1 cellular context compared by ENCODE assay signal in genomic region chr6:13873288-13874190, GRCh38.
A peak's percentile ranks its signal among the peaks of the same experiment; 100 is the strongest.
TF ChIP-seq lines count a peak whose summit lies in the region.

No MANE protein-coding gene starts in this region.

TF ChIP-seq in HepG2, 621 proteins besides CTCF, POLR2A, EP300 and RAD21 (continued from another document and continues in another):
- 0 out of 2 replicates have a peak, but pooled peaks have one; percentile 43 for TF ChIP-seq NCOA2 (CRISPR knock-in tag; IDR thresholded peaks at IDR 0.05)
- peak; percentile 96 for TF ChIP-seq ZNF781 (CRISPR knock-in tag; IDR thresholded peaks at IDR 0.05; ENCODE audit: borderline replicate concordance, not compliant biosample characterization)
- TF ChIP-seq ZNF556 (CRISPR knock-in tag; IDR thresholded peaks at IDR 0.05; ENCODE audit: borderline replicate concordance) = peak; percentile 90
- TF ChIP-seq HOXA5 (CRISPR knock-in tag; IDR thresholded peaks at IDR 0.05) = no peak; the same call in 1 of the 2 replicates
- TF ChIP-seq JUND (CRISPR knock-in tag; IDR thresholded peaks at IDR 0.05) = peak; percentile 59; the same call in 1 of the 2 replicates
- TF ChIP-seq PITX1 (CRISPR knock-in tag; IDR thresholded peaks at IDR 0.05) = peak; percentile 82
- TF ChIP-seq ZNF546 (CRISPR knock-in tag; conservative IDR thresholded peaks at IDR 0.05) = peak; percentile 90; the same call in 1 of the 2 replicates
- 0 out of 2 replicates have a peak, but pooled peaks have one; percentile 92 for TF ChIP-seq ZNF260 (CRISPR knock-in tag; IDR thresholded peaks at IDR 0.05; ENCODE audit: borderline replicate concordance, low read depth)
- no peak; the same call in 1 of the 2 replicates for TF ChIP-seq ZNF567 (CRISPR knock-in tag; IDR thresholded peaks at IDR 0.05; ENCODE audit: borderline replicate concordance)
- TF ChIP-seq, protein P1, sequence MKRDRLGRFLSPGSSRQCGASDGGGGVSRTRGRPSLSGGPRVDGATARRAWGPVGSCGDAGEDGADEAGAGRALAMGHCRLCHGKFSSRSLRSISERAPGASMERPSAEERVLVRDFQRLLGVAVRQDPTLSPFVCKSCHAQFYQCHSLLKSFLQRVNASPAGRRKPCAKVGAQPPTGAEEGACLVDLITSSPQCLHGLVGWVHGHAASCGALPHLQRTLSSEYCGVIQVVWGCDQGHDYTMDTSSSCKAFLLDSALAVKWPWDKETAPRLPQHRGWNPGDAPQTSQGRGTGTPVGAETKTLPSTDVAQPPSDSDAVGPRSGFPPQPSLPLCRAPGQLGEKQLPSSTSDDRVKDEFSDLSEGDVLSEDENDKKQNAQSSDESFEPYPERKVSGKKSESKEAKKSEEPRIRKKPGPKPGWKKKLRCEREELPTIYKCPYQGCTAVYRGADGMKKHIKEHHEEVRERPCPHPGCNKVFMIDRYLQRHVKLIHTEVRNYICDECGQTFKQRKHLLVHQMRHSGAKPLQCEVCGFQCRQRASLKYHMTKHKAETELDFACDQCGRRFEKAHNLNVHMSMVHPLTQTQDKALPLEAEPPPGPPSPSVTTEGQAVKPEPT (CRISPR knock-in tag; IDR thresholded peaks at IDR 0.05; ENCODE audit: low read depth) = peak; percentile 88; the same call in 1 of the 2 replicates
- 0 out of 2 replicates have a peak, but pooled peaks have one; percentile 15 for TF ChIP-seq HMG20A (CRISPR knock-in tag; IDR thresholded peaks at IDR 0.05; ENCODE audit: borderline replicate concordance)
- TF ChIP-seq ZHX2 (IDR thresholded peaks at IDR 0.05; ENCODE audit: low read depth) = peak; percentile 71
- peak; percentile 97; the same call in 1 of the 2 replicates for TF ChIP-seq ZHX2 (CRISPR knock-in tag; IDR thresholded peaks at IDR 0.05; ENCODE audit: borderline replicate concordance)
- TF ChIP-seq, protein P2, sequence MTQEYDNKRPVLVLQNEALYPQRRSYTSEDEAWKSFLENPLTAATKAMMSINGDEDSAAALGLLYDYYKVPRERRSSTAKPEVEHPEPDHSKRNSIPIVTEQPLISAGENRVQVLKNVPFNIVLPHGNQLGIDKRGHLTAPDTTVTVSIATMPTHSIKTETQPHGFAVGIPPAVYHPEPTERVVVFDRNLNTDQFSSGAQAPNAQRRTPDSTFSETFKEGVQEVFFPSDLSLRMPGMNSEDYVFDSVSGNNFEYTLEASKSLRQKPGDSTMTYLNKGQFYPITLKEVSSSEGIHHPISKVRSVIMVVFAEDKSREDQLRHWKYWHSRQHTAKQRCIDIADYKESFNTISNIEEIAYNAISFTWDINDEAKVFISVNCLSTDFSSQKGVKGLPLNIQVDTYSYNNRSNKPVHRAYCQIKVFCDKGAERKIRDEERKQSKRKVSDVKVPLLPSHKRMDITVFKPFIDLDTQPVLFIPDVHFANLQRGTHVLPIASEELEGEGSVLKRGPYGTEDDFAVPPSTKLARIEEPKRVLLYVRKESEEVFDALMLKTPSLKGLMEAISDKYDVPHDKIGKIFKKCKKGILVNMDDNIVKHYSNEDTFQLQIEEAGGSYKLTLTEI (CRISPR knock-in tag; conservative IDR thresholded peaks at IDR 0.05) = no peak
- TF ChIP-seq, protein P3, sequence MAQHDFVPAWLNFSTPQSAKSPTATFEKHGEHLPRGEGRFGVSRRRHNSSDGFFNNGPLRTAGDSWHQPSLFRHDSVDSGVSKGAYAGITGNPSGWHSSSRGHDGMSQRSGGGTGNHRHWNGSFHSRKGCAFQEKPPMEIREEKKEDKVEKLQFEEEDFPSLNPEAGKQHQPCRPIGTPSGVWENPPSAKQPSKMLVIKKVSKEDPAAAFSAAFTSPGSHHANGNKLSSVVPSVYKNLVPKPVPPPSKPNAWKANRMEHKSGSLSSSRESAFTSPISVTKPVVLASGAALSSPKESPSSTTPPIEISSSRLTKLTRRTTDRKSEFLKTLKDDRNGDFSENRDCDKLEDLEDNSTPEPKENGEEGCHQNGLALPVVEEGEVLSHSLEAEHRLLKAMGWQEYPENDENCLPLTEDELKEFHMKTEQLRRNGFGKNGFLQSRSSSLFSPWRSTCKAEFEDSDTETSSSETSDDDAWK (CRISPR knock-in tag; IDR thresholded peaks at IDR 0.05) = no peak
- TF ChIP-seq RERE (CRISPR knock-in tag; IDR thresholded peaks at IDR 0.05; ENCODE audit: low read depth) = 0 out of 2 replicates have a peak, but pooled peaks have one; percentile 21
- peak; percentile 91 for TF ChIP-seq GABPB1 (CRISPR knock-in tag; IDR thresholded peaks at IDR 0.05)
- peak; percentile 90 for TF ChIP-seq ZSCAN9 (CRISPR knock-in tag; IDR thresholded peaks at IDR 0.05; ENCODE audit: borderline replicate concordance)
- peak; percentile 79; the same call in 1 of the 2 replicates for TF ChIP-seq ZNF558 (CRISPR knock-in tag; IDR thresholded peaks at IDR 0.05; ENCODE audit: borderline replicate concordance)
- peak; percentile 93; the same call in 1 of the 2 replicates for TF ChIP-seq ZNF879 (CRISPR knock-in tag; IDR thresholded peaks at IDR 0.05)
- TF ChIP-seq NRL (CRISPR knock-in tag; IDR thresholded peaks at IDR 0.05; ENCODE audit: borderline replicate concordance) = peak; percentile 98
- TF ChIP-seq HIVEP1 (CRISPR knock-in tag; IDR thresholded peaks at IDR 0.05) = peak; percentile 96
- TF ChIP-seq SNAPC5 (CRISPR knock-in tag; IDR thresholded peaks at IDR 0.05; ENCODE audit: borderline replicate concordance) = peak; percentile 97
- TF ChIP-seq KLF6 (CRISPR knock-in tag; IDR thresholded peaks at IDR 0.05) = peak; percentile 86
- TF ChIP-seq ZBTB20 (CRISPR knock-in tag; IDR thresholded peaks at IDR 0.05; ENCODE audit: borderline replicate concordance, low read depth) = peak; percentile 97
- peak; percentile 59; the same call in 1 of the 2 replicates for TF ChIP-seq ZNF589 (CRISPR knock-in tag; conservative IDR thresholded peaks at IDR 0.05)
- no peak for TF ChIP-seq NR3C1 (CRISPR knock-in tag; IDR thresholded peaks at IDR 0.05)
- TF ChIP-seq SYNCRIP (IDR thresholded peaks at IDR 0.05; ENCODE audit: insufficient read depth, low read depth, low read length) = no peak
- TF ChIP-seq ADNP (CRISPR knock-in tag; IDR thresholded peaks at IDR 0.05) = 0 out of 2 replicates have a peak, but pooled peaks have one; percentile 28
- TF ChIP-seq NR2F1 (CRISPR knock-in tag; IDR thresholded peaks at IDR 0.05) = no peak
- peak; percentile 66 for TF ChIP-seq SKIL (CRISPR knock-in tag; IDR thresholded peaks at IDR 0.05; ENCODE audit: borderline replicate concordance)
- peak; percentile 88; the same call in 1 of the 2 replicates for TF ChIP-seq MZF1 (CRISPR knock-in tag; IDR thresholded peaks at IDR 0.05; ENCODE audit: borderline replicate concordance)
- no peak for TF ChIP-seq SIN3B (IDR thresholded peaks at IDR 0.05; ENCODE audit: low read length)
- TF ChIP-seq, protein P4, sequence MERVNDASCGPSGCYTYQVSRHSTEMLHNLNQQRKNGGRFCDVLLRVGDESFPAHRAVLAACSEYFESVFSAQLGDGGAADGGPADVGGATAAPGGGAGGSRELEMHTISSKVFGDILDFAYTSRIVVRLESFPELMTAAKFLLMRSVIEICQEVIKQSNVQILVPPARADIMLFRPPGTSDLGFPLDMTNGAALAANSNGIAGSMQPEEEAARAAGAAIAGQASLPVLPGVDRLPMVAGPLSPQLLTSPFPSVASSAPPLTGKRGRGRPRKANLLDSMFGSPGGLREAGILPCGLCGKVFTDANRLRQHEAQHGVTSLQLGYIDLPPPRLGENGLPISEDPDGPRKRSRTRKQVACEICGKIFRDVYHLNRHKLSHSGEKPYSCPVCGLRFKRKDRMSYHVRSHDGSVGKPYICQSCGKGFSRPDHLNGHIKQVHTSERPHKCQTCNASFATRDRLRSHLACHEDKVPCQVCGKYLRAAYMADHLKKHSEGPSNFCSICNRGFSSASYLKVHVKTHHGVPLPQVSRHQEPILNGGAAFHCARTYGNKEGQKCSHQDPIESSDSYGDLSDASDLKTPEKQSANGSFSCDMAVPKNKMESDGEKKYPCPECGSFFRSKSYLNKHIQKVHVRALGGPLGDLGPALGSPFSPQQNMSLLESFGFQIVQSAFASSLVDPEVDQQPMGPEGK (CRISPR knock-in tag; IDR thresholded peaks at IDR 0.05) = peak; percentile 97
- peak; percentile 42; the same call in 1 of the 2 replicates for TF ChIP-seq JDP2 (CRISPR knock-in tag; IDR thresholded peaks at IDR 0.05; ENCODE audit: borderline replicate concordance)
- no peak for TF ChIP-seq LCORL (IDR thresholded peaks at IDR 0.05)
- TF ChIP-seq LCORL (CRISPR knock-in tag; IDR thresholded peaks at IDR 0.05) = peak; percentile 61; the same call in 1 of the 2 replicates
- TF ChIP-seq GZF1 (CRISPR knock-in tag; IDR thresholded peaks at IDR 0.05) = peak; percentile 91; the same call in 1 of the 2 replicates
- peak; percentile 94 for TF ChIP-seq NFKBIZ (CRISPR knock-in tag; IDR thresholded peaks at IDR 0.05)
- no peak for TF ChIP-seq ATF1 (CRISPR knock-in tag; IDR thresholded peaks at IDR 0.05)
- no peak for TF ChIP-seq SNRNP70 (IDR thresholded peaks at IDR 0.05; ENCODE audit: low read depth, low read length)
